ENCODE assay signal across 9 cellular contexts in the genomic region with DNA sequence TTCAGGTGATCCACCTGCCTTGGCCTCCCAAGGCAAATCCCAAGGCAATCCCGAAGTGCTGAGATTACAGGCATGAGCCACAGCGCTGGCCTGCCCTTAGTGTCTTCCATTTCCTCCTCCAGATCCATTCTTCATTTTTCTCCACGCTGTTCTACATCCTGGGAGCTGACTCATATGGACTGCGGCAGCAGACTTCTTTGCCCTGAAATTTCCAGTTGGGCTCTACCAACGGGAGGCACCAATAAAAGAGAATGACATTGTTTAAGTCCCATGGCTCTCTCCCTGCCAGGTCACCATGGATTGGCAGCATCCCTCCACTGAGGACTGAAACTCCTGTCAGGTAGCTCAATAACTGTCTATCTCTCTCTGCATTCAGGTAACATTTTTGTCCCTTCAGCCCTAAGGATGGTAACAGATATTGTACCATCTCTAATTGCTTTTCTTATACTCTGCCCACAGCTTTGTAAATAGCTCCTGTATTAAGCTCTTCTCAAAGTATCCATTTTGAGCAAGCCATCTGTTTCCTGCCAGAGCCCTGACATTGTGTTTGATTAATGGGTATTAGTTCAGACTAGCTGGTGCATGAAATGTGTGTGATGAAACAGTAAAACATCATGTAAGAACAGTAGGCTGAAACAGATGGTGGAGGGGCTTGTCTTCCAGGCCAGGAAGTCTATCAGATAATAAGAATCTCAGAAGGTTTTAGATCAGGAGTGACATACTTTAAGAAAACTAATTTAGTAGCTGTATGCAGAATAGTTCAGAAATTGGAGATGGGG. TPM values are rescaled to one million over a fixed set of nuclear protein-coding genes. Genes with fewer than 3 reads are reported as not detected.
A peak's percentile ranks its signal among the peaks of the same experiment; 100 is the strongest.
DNase-seq lines count a peak whose midpoint lies in the region; ATAC-seq, FAIRE-seq and TF ChIP-seq lines count a peak whose summit lies in the region.
"Had no signal": no experiment of that assay in that cellular context is flagged by ENCODE, and none has a peak within 500 bp of the region (broad histone marks: within the 10 kb centered on the region; RNA-seq: fewer than 3 reads in every experiment).

No MANE protein-coding gene starts in this region.

- in situ Hi-C loops in K562 (cut with MboI): no loop called here

- peaks cover 3% of the 10 kb centered on the region for H3K36me3 Mint-ChIP-seq in osteocyte (ENCODE audit: unreplicated experiment)

- no peak overlapping the region for H3K9ac ChIP-seq in K562 (ENCODE audit: insufficient read depth in 1 of 2, low read depth in 2 of 2, low read length in 2 of 2)

- H3K27ac ChIP-seq in K562 (ENCODE audit: extremely low read depth, low read depth, low read length): no peak overlapping the region
- no peak overlapping the region for H3K27ac ChIP-seq in right atrium auricular region
- H3K27ac ChIP-seq: left lung had no signal

- H3K9me3 Mint-ChIP-seq in osteocyte (ENCODE audit: unreplicated experiment): no peaks in the 10 kb centered on the region

- BruUV-seq in K562 (replicated peaks; lab: Mats Ljungman, UMichigan): no TSS peak

- TF ChIP-seq POLR2A in K562 (conservative IDR thresholded peaks at IDR 0.05): no peak

- no peaks in the 10 kb centered on the region for H3K27me3 ChIP-seq in K562 (ENCODE audit: control insufficient read depth in 2 of 2, insufficient read depth in 2 of 2, low read length in 2 of 2)
- no peaks in the 10 kb centered on the region for H3K27me3 ChIP-seq in right atrium auricular region
- H3K27me3 ChIP-seq: left lung had no signal

- H3K9me3 ChIP-seq in K562 (replicated peaks; ENCODE audit: control insufficient read depth, insufficient read depth, low read depth, low read length) (no peaks in the 10 kb centered on the region), right atrium auricular region (no peaks in the 10 kb centered on the region)
- H3K9me3 ChIP-seq: left lung had no signal

- H3K4me1 ChIP-seq in K562 (replicated peaks in 1 of 2; ENCODE audit: control insufficient read depth in 2 of 2, insufficient read depth in 2 of 2, low read length in 2 of 2) (peaks cover 2 to 23% of the 10 kb centered on the region in 2 experiments; a peak in 3 of 5 replicates), right atrium auricular region (peaks cover 0 to 19% of the 10 kb centered on the region in 2 donors)

- peaks cover 14% of the 10 kb centered on the region for H3K4me1 Mint-ChIP-seq in osteocyte (ENCODE audit: unreplicated experiment)

- no peak for FAIRE-seq in K562 (lab: Jason Lieb, UNC)

- no peak overlapping the region for H3K4me3 ChIP-seq in K562
- no peak overlapping the region for H3K4me3 ChIP-seq in right atrium auricular region
- H3K4me3 ChIP-seq: left lung had no signal

- intact Hi-C loops in K562 (cut with micrococcal nuclease): no loop called here

- DNase-seq in HCEC 1CT (peak; percentile 61), NCI-H345 (lab: John Stamatoyannopoulos, UW) (peak; percentile 70), K562 (ENCODE audit: extremely low read depth in 1 of 4, low spot score in 3 of 4) (peak in 1 of 4 experiments; percentile 13), osteocyte (ENCODE audit: extremely low spot score, unreplicated experiment) (no peak), right atrium auricular region (ENCODE audit: low spot score) (no peak), activated gamma-delta T cell treated with Interleukin-2 at 50 U/mL for 16 hours (no peak)
- DNase-seq: activated T-cell treated with anti-CD3 and anti-CD28 coated beads, Interleukin-2, amount 50 U/mL, for 48 hours; left lung had no signal

- no peaks in the 10 kb centered on the region for H3K9me1 ChIP-seq in K562 (ENCODE audit: control insufficient read depth, insufficient read depth, low read length)

- POLR2A ChIA-PET in K562 (lab: Yijun Ruan, JAX): interaction anchor here (1.7 to 2.8 kb wide), 3 partner anchors 31 to 47 kb away, joined by 4 to 14 read pairs (median 7); no protein-coding TSS in a partner anchor

- peaks cover 7% of the 10 kb centered on the region; the same call in 2 of the 3 replicates for H3K36me3 ChIP-seq in K562 (ENCODE audit: control insufficient read depth, insufficient read depth, low read length)
- H3K36me3 ChIP-seq in right atrium auricular region: no peaks in the 10 kb centered on the region
- H3K36me3 ChIP-seq: left lung had no signal

- H2AFZ ChIP-seq in K562 (ENCODE audit: low read depth, low read length): no peak overlapping the region

- ATAC-seq in K562: no peak
- no peak for ATAC-seq in HG03521 (IDR thresholded peaks at IDR 0.05; ENCODE audit: unreplicated experiment)
- ATAC-seq: left lung had no signal

- H3K27ac Mint-ChIP-seq in osteocyte (ENCODE audit: unreplicated experiment): no peak overlapping the region

- peaks cover 6% of the 10 kb centered on the region for H4K20me1 ChIP-seq in K562 (replicated peaks; ENCODE audit: control insufficient read depth, insufficient read depth, low read length)

- peaks cover 30% of the 10 kb centered on the region for H3K79me2 ChIP-seq in K562 (ENCODE audit: control insufficient read depth, insufficient read depth, low read length)

- no peak for TF ChIP-seq CTCF in K562 (IDR thresholded peaks at IDR 0.05 in 2 of 3, conservative IDR thresholded peaks at IDR 0.05 in 1 of 3; ENCODE audit: insufficient read depth in 2 of 3, low read depth in 1 of 3, low read length in 3 of 3)
- no peak for TF ChIP-seq CTCF in osteocyte (IDR thresholded peaks at IDR 0.05)
- no peak for TF ChIP-seq CTCF in right atrium auricular region (IDR thresholded peaks at IDR 0.05)

- TF ChIP-seq EP300 in K562 (IDR thresholded peaks at IDR 0.05; ENCODE audit: low read length): no peak

- H3K27me3 Mint-ChIP-seq in osteocyte (ENCODE audit: unreplicated experiment): peaks cover 9% of the 10 kb centered on the region

- H3K4me2 ChIP-seq in K562 (ENCODE audit: insufficient read depth, low read length): no peak overlapping the region

- CTCF ChIA-PET in K562 (lab: Yijun Ruan, JAX; ENCODE audit: low intra/inter-chr PET ratio): no interaction called here

- WGBS in K562 (ENCODE audit: insufficient coverage, low coverage, missing lambda C conversion rate): 50% methylated on average over 5 of the region's 5 CpGs

- peak overlapping the region; percentile 9 for H3K4me3 Mint-ChIP-seq in osteocyte (ENCODE audit: unreplicated experiment)

- TF ChIP-seq RAD21 in K562 (CRISPR knock-in tag; conservative IDR thresholded peaks at IDR 0.05 in 1 of 2, IDR thresholded peaks at IDR 0.05 in 1 of 2): no peak

RNA-seq across cellular contexts. Expression of a gene that starts 3.6 kb away (rescaled TPM):
- 19.4 and 28.3 TPM in 2 replicates for total RNA-seq in K562 (2011; cell fraction: chromatin; rRNA removed; ENCODE audit: low replicate concordance)
- total RNA-seq in K562 (2011; cell fraction: nucleolus; rRNA removed): 29.3 and 40.5 TPM in 2 replicates
- 32.5 and 32.9 TPM in 2 replicates for total RNA-seq in K562 (2011; cell fraction: nucleoplasm; rRNA removed)
- total RNA-seq in K562 (2014; rRNA removed) (34.1 and 55.1 TPM in 2 replicates), K562 (2014; rRNA removed; fragmentation: Illumina TruSeq; extraction: Trizol) (16.1 and 20.9 TPM in 2 replicates), K562 (2015; rRNA removed; fragmentation: Illumina TruSeq; extraction: Trizol) (31.3 and 31.9 TPM in 2 replicates), K562 (2021) (27.8 and 28.7 TPM in 2 replicates), osteocyte (23.4 and 23.8 TPM in 2 replicates), right atrium auricular region (10 to 100 TPM; 18.8 to 21.4 TPM)
- polyA plus RNA-seq in K562 (2011; rRNA removed) (16.5 and 19.5 TPM in 2 replicates), K562 (2014; fragmentation: Illumina TruSeq; extraction: Trizol) (23.3 and 24.8 TPM in 2 replicates), K562 (2014; fragmentation: Nextera tagmentation; extraction: Ambion mirVana) (1 to 10 TPM; 2.8 to 5.0 TPM), K562 (2014; rRNA removed) (28.9 and 29.5 TPM in 2 replicates)
- polyA plus RNA-seq in K562 (2011; cell fraction: cytosol; rRNA removed): 20.2 and 26.4 TPM in 2 replicates
- 28.2 and 28.3 TPM in 2 replicates for polyA plus RNA-seq in K562 (2011; cell fraction: nucleus; rRNA removed)
- polyA plus RNA-seq in K562 (2012): 24.3 and 30.8 TPM in 2 replicates
- polyA minus RNA-seq in K562 (2011; rRNA and poly(A)+ RNA removed): 5.2 and 6.0 TPM in 2 replicates
- polyA minus RNA-seq in K562 (2011; cell fraction: cytosol; rRNA and poly(A)+ RNA removed): 8.4 and 9.8 TPM in 2 replicates
- polyA minus RNA-seq in K562 (2011; cell fraction: nucleus; rRNA and poly(A)+ RNA removed): 8.9 and 15.4 TPM in 2 replicates

RNA-seq across cellular contexts. Expression of a gene that starts 19.9 kb away (rescaled TPM):
- not detected in 2 replicates for total RNA-seq in K562 (2011; cell fraction: chromatin; rRNA removed; ENCODE audit: low replicate concordance)
- 0.33 TPM in 1 of 2 replicates, not detected in the other for total RNA-seq in K562 (2011; cell fraction: nucleolus; rRNA removed)
- not detected in 2 replicates for total RNA-seq in K562 (2011; cell fraction: nucleoplasm; rRNA removed)
- total RNA-seq in K562 (2014; rRNA removed) (0.04 TPM in 1 of 2 replicates, not detected in the other), K562 (2014; rRNA removed; fragmentation: Illumina TruSeq; extraction: Trizol) (not detected in 2 replicates), K562 (2015; rRNA removed; fragmentation: Illumina TruSeq; extraction: Trizol) (0.04 TPM in 1 of 2 replicates, not detected in the other), K562 (2021) (0.09 TPM in 1 of 2 replicates, not detected in the other), osteocyte (not detected in 2 replicates), right atrium auricular region (1 to 10 TPM in 1 of 2 donors, under 1 TPM in 1; 0.90 to 1.1 TPM)
- polyA plus RNA-seq in K562 (2011; rRNA removed) (0.03 and 0.04 TPM in 2 replicates), K562 (2014; fragmentation: Illumina TruSeq; extraction: Trizol) (0.03 and 0.10 TPM in 2 replicates), K562 (2014; fragmentation: Nextera tagmentation; extraction: Ambion mirVana) (under 1 TPM; 0.03 to 0.11 TPM), K562 (2014; rRNA removed) (0.26 TPM in 1 of 2 replicates, not detected in the other)
- polyA plus RNA-seq in K562 (2011; cell fraction: cytosol; rRNA removed): 0.03 and 0.04 TPM in 2 replicates
- polyA plus RNA-seq in K562 (2011; cell fraction: nucleus; rRNA removed): not detected in 2 replicates
- 0.08 and 0.11 TPM in 2 replicates for polyA plus RNA-seq in K562 (2012)
- polyA minus RNA-seq in K562 (2011; rRNA and poly(A)+ RNA removed): 0.06 TPM in 1 of 2 replicates, not detected in the other
- polyA minus RNA-seq in K562 (2011; cell fraction: cytosol; rRNA and poly(A)+ RNA removed): not detected in 2 replicates
- 0.11 TPM in 1 of 2 replicates, not detected in the other for polyA minus RNA-seq in K562 (2011; cell fraction: nucleus; rRNA and poly(A)+ RNA removed)

RNA-seq across cellular contexts. Expression of a gene that starts 39.5 kb away (rescaled TPM):
- 17.0 and 22.8 TPM in 2 replicates for total RNA-seq in K562 (2011; cell fraction: chromatin; rRNA removed; ENCODE audit: low replicate concordance)
- 9.5 TPM in 2 replicates for total RNA-seq in K562 (2011; cell fraction: nucleolus; rRNA removed)
- total RNA-seq in K562 (2011; cell fraction: nucleoplasm; rRNA removed): 13.6 and 16.9 TPM in 2 replicates
- total RNA-seq in K562 (2014; rRNA removed) (3.7 and 4.4 TPM in 2 replicates), K562 (2014; rRNA removed; fragmentation: Illumina TruSeq; extraction: Trizol) (5.6 and 6.6 TPM in 2 replicates), K562 (2015; rRNA removed; fragmentation: Illumina TruSeq; extraction: Trizol) (5.2 and 5.7 TPM in 2 replicates), K562 (2021) (9.2 and 10.2 TPM in 2 replicates), osteocyte (12.0 and 12.7 TPM in 2 replicates), right atrium auricular region (10 to 100 TPM in 1 of 2 donors, 1 to 10 TPM in 1; 9.6 to 14.1 TPM)
- polyA plus RNA-seq in K562 (2011; rRNA removed) (10.1 and 11.9 TPM in 2 replicates), K562 (2014; fragmentation: Illumina TruSeq; extraction: Trizol) (9.7 and 10.4 TPM in 2 replicates), K562 (2014; fragmentation: Nextera tagmentation; extraction: Ambion mirVana) (1 to 10 TPM; 1.2 to 1.4 TPM), K562 (2014; rRNA removed) (5.3 and 6.2 TPM in 2 replicates)
- polyA plus RNA-seq in K562 (2011; cell fraction: cytosol; rRNA removed): 9.1 and 13.7 TPM in 2 replicates
- polyA plus RNA-seq in K562 (2011; cell fraction: nucleus; rRNA removed): 7.7 and 9.2 TPM in 2 replicates
- 5.7 and 7.4 TPM in 2 replicates for polyA plus RNA-seq in K562 (2012)
- 23.8 and 24.3 TPM in 2 replicates for polyA minus RNA-seq in K562 (2011; rRNA and poly(A)+ RNA removed)
- polyA minus RNA-seq in K562 (2011; cell fraction: cytosol; rRNA and poly(A)+ RNA removed): 10.1 and 10.7 TPM in 2 replicates
- 4.3 and 9.6 TPM in 2 replicates for polyA minus RNA-seq in K562 (2011; cell fraction: nucleus; rRNA and poly(A)+ RNA removed)

Comparison
In these comparisons a context has a peak if more than half of its experiments do, and no peak if none do; other contexts are left out.
1. DNase-seq: peak in HCEC 1CT (single experiment) and NCI-H345 (single experiment); none in osteocyte (single experiment), right atrium auricular region (single experiment) and activated gamma-delta T cell treated with Interleukin-2 at 50 U/mL for 16 hours (single experiment).